Comparison of ENCODE assay signal across 12 cellular contexts in genomic region chr1:173267453-173267945, GRCh38.
DNase-seq lines count a peak whose midpoint lies in the region; ATAC-seq, FAIRE-seq and TF ChIP-seq lines count a peak whose summit lies in the region.
"Had no signal": no experiment of that assay in that cellular context is flagged by ENCODE, and none has a peak within 500 bp of the region (broad histone marks: within the 10 kb centered on the region; RNA-seq: fewer than 3 reads in every experiment).

No MANE protein-coding gene starts in this region.

- H3K9me3 ChIP-seq in PC-3 (ENCODE audit: low read length) (no peaks in the 10 kb centered on the region), endothelial cell of umbilical vein (replicated peaks; ENCODE audit: control insufficient read depth, insufficient read depth, low read length) (no peaks in the 10 kb centered on the region)

- TF ChIP-seq POLR2A in GM12892 (IDR thresholded peaks at IDR 0.05; ENCODE audit: low read depth, low read length) (no peak), endothelial cell of umbilical vein (IDR thresholded peaks at IDR 0.05; ENCODE audit: low read depth, low read length) (no peak)

- H3K27ac ChIP-seq in PC-3 (ENCODE audit: low read length): peak overlapping the region; percentile 15
- H3K27ac ChIP-seq in endothelial cell of umbilical vein (ENCODE audit: insufficient read depth, low read depth, low read length): no peak overlapping the region

- no TSS peak for BruUV-seq in PC-3 (replicated peaks; lab: Mats Ljungman, UMichigan)
- BruUV-seq in endothelial cell of umbilical vein (replicated peaks; lab: Mats Ljungman, UMichigan): no TSS peak

- H2AFZ ChIP-seq in PC-3 (ENCODE audit: low read length) (peak overlapping the region; percentile 7; the same call in 1 of the 2 replicates), endothelial cell of umbilical vein (ENCODE audit: low read depth, low read length) (no peak overlapping the region)

- no peaks in the 10 kb centered on the region for H3K9me3 Mint-ChIP-seq in stimulated activated naive B cell treated with anti-CD40 and anti-IgM and Interleukin-4, amounts not matched to agents 10 μg/mL and 1 μg/mL and 100 μg/mL, for 72 hours
- H3K9me3 Mint-ChIP-seq: activated naive CD4-positive, alpha-beta T cell treated with anti-CD3 and anti-CD28 coated beads, Interleukin-2, amount 50 U/mL, for 24 hours; T-helper 2 cell treated with Interferon-gamma antibody and Interleukin-4, amounts not matched to agents 5 μg/mL and 100 μg/mL, for 36 hours had no signal

- TF ChIP-seq CTCF in PC-3 (conservative IDR thresholded peaks at IDR 0.05; ENCODE audit: low read depth, low read length) (no peak), endothelial cell of umbilical vein (IDR thresholded peaks at IDR 0.05; ENCODE audit: extremely low read depth in 1 of 2, insufficient read depth in 1 of 2, low read depth in 1 of 2, low read length in 2 of 2) (no peak)

- POLR2A ChIA-PET in PC-3 (lab: Charles Lee; ENCODE audit: unreplicated experiment) (no interaction called here), endothelial cell of umbilical vein (lab: Charles Lee) (no interaction called here)

- DNase-seq in GM12892 (ENCODE audit: insufficient read length) (no peak), PC-3 (peak; percentile 95), endothelial cell of umbilical vein (ENCODE audit: low read depth, low spot score) (peak; percentile 2), anterior cingulate cortex (lab: John Stamatoyannopoulos, UW) (no peak), DMS 273 (lab: John Stamatoyannopoulos, UW; ENCODE audit: unreplicated experiment) (no peak)
- DNase-seq in stimulated activated naive B cell treated with anti-CD40 and anti-IgM and Interleukin-4, amounts not matched to agents 10 μg/mL and 1 μg/mL and 100 μg/mL, for 72 hours: peak; percentile 11
- no peak for DNase-seq in effector CD8-positive, alpha-beta T cell (lab: John Stamatoyannopoulos, UW)
- DNase-seq: DMS79 treated with DMSO at 0.1 percent for 48 hours, hypothalamus, NCI-H187 treated with DMSO at 0.1 percent for 48 hours had no signal

- peaks cover 0 to 5% of the 10 kb centered on the region in 2 donors for H3K27me3 Mint-ChIP-seq in stimulated activated naive B cell treated with anti-CD40 and anti-IgM and Interleukin-4, amounts not matched to agents 10 μg/mL and 1 μg/mL and 100 μg/mL, for 72 hours
- H3K27me3 Mint-ChIP-seq: activated naive CD4-positive, alpha-beta T cell treated with anti-CD3 and anti-CD28 coated beads, Interleukin-2, amount 50 U/mL, for 24 hours had no signal

- H3K4me1 ChIP-seq in PC-3 (ENCODE audit: insufficient read depth, low read length): peaks cover 46% of the 10 kb centered on the region
- H3K4me1 ChIP-seq in endothelial cell of umbilical vein (ENCODE audit: control insufficient read depth, extremely low read depth, insufficient read depth, low read length): peaks cover 14% of the 10 kb centered on the region

- ATAC-seq in PC-3: peak; percentile 68
- peak; percentile 80 to 93 for ATAC-seq in stimulated activated naive B cell treated with anti-CD40 and anti-IgM and Interleukin-4, amounts not matched to agents 10 μg/mL and 1 μg/mL and 100 μg/mL, for 72 hours (replicated peaks)

- FAIRE-seq in GM12892 (lab: Jason Lieb, UNC): peak; percentile 33
- FAIRE-seq in endothelial cell of umbilical vein (lab: Jason Lieb, UNC): no peak

- no peaks in the 10 kb centered on the region for H3F3A ChIP-seq in PC-3 (ENCODE audit: low read length, unreplicated experiment)

- no peaks in the 10 kb centered on the region for H3K36me3 Mint-ChIP-seq in stimulated activated naive B cell treated with anti-CD40 and anti-IgM and Interleukin-4, amounts not matched to agents 10 μg/mL and 1 μg/mL and 100 μg/mL, for 72 hours
- H3K36me3 Mint-ChIP-seq: activated naive CD4-positive, alpha-beta T cell treated with anti-CD3 and anti-CD28 coated beads, Interleukin-2, amount 50 U/mL, for 24 hours had no signal

- no peaks in the 10 kb centered on the region for H4K20me1 ChIP-seq in PC-3 (ENCODE audit: low read length)
- no peaks in the 10 kb centered on the region for H4K20me1 ChIP-seq in endothelial cell of umbilical vein (replicated peaks; ENCODE audit: control insufficient read depth, extremely low read depth, insufficient read depth, low read length)

- H3K9ac ChIP-seq in PC-3 (ENCODE audit: low read length) (no peak overlapping the region), endothelial cell of umbilical vein (replicated peaks; ENCODE audit: extremely low read depth, insufficient read depth, low read length) (no peak overlapping the region)

- H3K4me3 Mint-ChIP-seq in stimulated activated naive B cell treated with anti-CD40 and anti-IgM and Interleukin-4, amounts not matched to agents 10 μg/mL and 1 μg/mL and 100 μg/mL, for 72 hours: no peak overlapping the region
- H3K4me3 Mint-ChIP-seq: activated naive CD4-positive, alpha-beta T cell treated with anti-CD3 and anti-CD28 coated beads, Interleukin-2, amount 50 U/mL, for 24 hours; T-helper 2 cell treated with Interferon-gamma antibody and Interleukin-4, amounts not matched to agents 5 μg/mL and 100 μg/mL, for 36 hours had no signal

- H3K4me3 ChIP-seq in PC-3 (ENCODE audit: low read length): no peak overlapping the region
- no peak overlapping the region for H3K4me3 ChIP-seq in endothelial cell of umbilical vein (replicated peaks in 1 of 3; ENCODE audit: insufficient read depth in 1 of 3, low read depth in 1 of 3, low read length in 3 of 3)

- H3K27me3 ChIP-seq in PC-3 (ENCODE audit: low read length): no peaks in the 10 kb centered on the region
- H3K27me3 ChIP-seq in endothelial cell of umbilical vein (ENCODE audit: control insufficient read depth in 2 of 2, insufficient read depth in 2 of 2, low read length in 2 of 2): no peaks in the 10 kb centered on the region

- H3K36me3 ChIP-seq in PC-3 (ENCODE audit: low read depth, low read length) (no peaks in the 10 kb centered on the region), endothelial cell of umbilical vein (ENCODE audit: control insufficient read depth in 2 of 2, extremely low read depth in 1 of 2, insufficient read depth in 2 of 2, low read length in 2 of 2) (no peaks in the 10 kb centered on the region)

- intact Hi-C loops in PC-3 (cut with micrococcal nuclease): loop anchor here (10.0 kb wide), 1 partner anchor 447 kb away; the partner anchor contains the start of gene KLHL20
- intact Hi-C loops in endothelial cell of umbilical vein (cut with micrococcal nuclease): no loop called here

- peaks cover 19 to 32% of the 10 kb centered on the region in 2 donors for H3K4me1 Mint-ChIP-seq in stimulated activated naive B cell treated with anti-CD40 and anti-IgM and Interleukin-4, amounts not matched to agents 10 μg/mL and 1 μg/mL and 100 μg/mL, for 72 hours

- dilution Hi-C loops in endothelial cell of umbilical vein (cut with MboI; ENCODE audit: extremely low pct_ligation_motif_present, low sequenced_read_pairs): no loop called here

- no peaks in the 10 kb centered on the region for H3K9me2 ChIP-seq in PC-3 (replicated peaks; ENCODE audit: low read length)

- H3K79me2 ChIP-seq in PC-3 (ENCODE audit: low read length) (no peaks in the 10 kb centered on the region), endothelial cell of umbilical vein (ENCODE audit: control insufficient read depth, insufficient read depth, low read length) (no peaks in the 10 kb centered on the region)

- H3K4me2 ChIP-seq in PC-3 (ENCODE audit: low read length) (peak overlapping the region; percentile 14), endothelial cell of umbilical vein (ENCODE audit: insufficient read depth, low read length) (no peak overlapping the region)

- H3K9me1 ChIP-seq in endothelial cell of umbilical vein (replicated peaks; ENCODE audit: control insufficient read depth, extremely low read depth, insufficient read depth, low read length): no peaks in the 10 kb centered on the region

- CTCF ChIA-PET in PC-3 (lab: Charles Lee) (interaction anchor here (0.6 to 0.7 kb wide), 3 partner anchors 12 to 240 kb away, joined by 3 read pairs; no protein-coding TSS in a partner anchor), endothelial cell of umbilical vein (lab: Charles Lee) (interaction anchor here (1.7 kb wide), 1 partner anchor 12 kb away, joined by 9 read pairs; no protein-coding TSS in a partner anchor)

- H3K27ac Mint-ChIP-seq in stimulated activated naive B cell treated with anti-CD40 and anti-IgM and Interleukin-4, amounts not matched to agents 10 μg/mL and 1 μg/mL and 100 μg/mL, for 72 hours: peak overlapping the region; percentile 2
- H3K27ac Mint-ChIP-seq: activated naive CD4-positive, alpha-beta T cell treated with anti-CD3 and anti-CD28 coated beads, Interleukin-2, amount 50 U/mL, for 24 hours; T-helper 2 cell treated with Interferon-gamma antibody and Interleukin-4, amounts not matched to agents 5 μg/mL and 100 μg/mL, for 36 hours had no signal

TF ChIP-seq in endothelial cell of umbilical vein, 7 proteins besides CTCF, POLR2A, EP300 and RAD21:
- TF ChIP-seq FOS (IDR thresholded peaks at IDR 0.05; ENCODE audit: borderline replicate concordance, insufficient read depth, low read length): no peak
- no peak for TF ChIP-seq GATA2 (IDR thresholded peaks at IDR 0.05; ENCODE audit: insufficient read depth, insufficient read length, low read depth, low read length)
- TF ChIP-seq POLR2AphosphoS5 (IDR thresholded peaks at IDR 0.05; ENCODE audit: insufficient read depth, low read depth, low read length): no peak
- TF ChIP-seq JUN (IDR thresholded peaks at IDR 0.05; ENCODE audit: borderline replicate concordance, insufficient read depth, insufficient read length, low read depth): no peak
- TF ChIP-seq MYC (IDR thresholded peaks at IDR 0.05; ENCODE audit: low read depth, low read length): no peak
- TF ChIP-seq MAX (IDR thresholded peaks at IDR 0.05; ENCODE audit: insufficient read depth, insufficient read length): no peak
- TF ChIP-seq EZH2 (IDR thresholded peaks at IDR 0.05; ENCODE audit: borderline replicate concordance, low read depth, low read length, severe bottlenecking): no peak
TF ChIP-seq in endothelial cell of umbilical vein: peak in this region for 0.

Comparison
In these comparisons a context has a peak if more than half of its experiments do, and no peak if none do; other contexts are left out.
1. DNase-seq: peak in PC-3 (single experiment), endothelial cell of umbilical vein (single experiment) and stimulated activated naive B cell treated with anti-CD40 and anti-IgM and Interleukin-4, amounts not matched to agents 10 μg/mL and 1 μg/mL and 100 μg/mL, for 72 hours (single experiment); none in GM12892 (single experiment), anterior cingulate cortex (0 of 58), DMS 273 (single experiment) and effector CD8-positive, alpha-beta T cell (single experiment).